Comparison of ENCODE assay signal across 20 cellular contexts in genomic region chr14:87231336-87232026, GRCh38.
DNase-seq lines count a peak whose midpoint lies in the region; ATAC-seq, FAIRE-seq and TF ChIP-seq lines count a peak whose summit lies in the region.
"Had no signal": no experiment of that assay in that cellular context is flagged by ENCODE, and none has a peak within 500 bp of the region (broad histone marks: within the 10 kb centered on the region; RNA-seq: fewer than 3 reads in every experiment).

No MANE protein-coding gene starts in this region.

- no peaks in the 10 kb centered on the region for H3K9me1 ChIP-seq in keratinocyte (ENCODE audit: control insufficient read depth, extremely low read depth, insufficient read depth, low read length)

- DNase-seq in mammary epithelial cell (peak; percentile 53), breast epithelium (ENCODE audit: low spot score in 2 of 2) (no peak), astrocyte of the spinal cord (ENCODE audit: low read depth, low spot score) (peak; percentile 7), keratinocyte (ENCODE audit: low read depth, low spot score) (no peak), T-helper 2 cell (no peak), left colon (no peak)
- DNase-seq: DMS79 treated with DMSO at 0.1 percent for 48 hours; GDM1; KBM-7; NCI-H1092; NCI-H1694; NCI-H2107; NCI-H226; NCI-H69; NK-92 treated with Interleukin-12 subunit alpha and Interleukin-12 subunit beta, amount 100 ng/mL, for 24 hours had no signal

- FAIRE-seq in keratinocyte (lab: Jason Lieb, UNC) = no peak

- H2AFZ ChIP-seq in mammary epithelial cell (ENCODE audit: low read depth, low read length) (no peak overlapping the region), keratinocyte (ENCODE audit: control insufficient read depth, low read length) (peak overlapping the region; percentile 27)

- H3K36me3 ChIP-seq in mammary epithelial cell (ENCODE audit: insufficient read depth, low read length) = no peaks in the 10 kb centered on the region
- H3K36me3 ChIP-seq in breast epithelium = no peaks in the 10 kb centered on the region
- no peaks in the 10 kb centered on the region for H3K36me3 ChIP-seq in keratinocyte (ENCODE audit: control insufficient read depth in 2 of 2, extremely low read depth in 1 of 2, insufficient read depth in 2 of 2, low read length in 2 of 2)

- no peaks in the 10 kb centered on the region for H3K9me3 ChIP-seq in mammary epithelial cell (replicated peaks; ENCODE audit: insufficient read depth, low read length)
- no peaks in the 10 kb centered on the region for H3K9me3 ChIP-seq in breast epithelium
- no peaks in the 10 kb centered on the region for H3K9me3 ChIP-seq in keratinocyte (ENCODE audit: control insufficient read depth, low read depth, low read length)

- no peak for TF ChIP-seq POLR2A in breast epithelium (IDR thresholded peaks at IDR 0.05)

- dilution Hi-C loops in mammary epithelial cell (cut with HindIII; ENCODE audit: low sequenced_read_pairs) = no loop called here
- dilution Hi-C loops in keratinocyte (cut with MboI; ENCODE audit: extremely low pct_ligation_motif_present, low sequenced_read_pairs) = no loop called here

- 68% methylated on average over 2 of the region's 3 CpGs for WGBS in mammary epithelial cell (ENCODE audit: low coverage, missing lambda C conversion rate)

- ATAC-seq in HG02840 (IDR thresholded peaks at IDR 0.05; ENCODE audit: low FRiP score, unreplicated experiment) (no peak), left colon (no peak), GM21423 (IDR thresholded peaks at IDR 0.05; ENCODE audit: unreplicated experiment) (no peak)
- ATAC-seq: HCT116 had no signal

- H3K79me2 ChIP-seq in mammary epithelial cell (ENCODE audit: insufficient read depth, low read length) (no peaks in the 10 kb centered on the region), keratinocyte (ENCODE audit: control insufficient read depth, insufficient read depth, low read length) (no peaks in the 10 kb centered on the region)

- H3K4me1 ChIP-seq in mammary epithelial cell (ENCODE audit: insufficient read depth, low read length) (peaks cover 21% of the 10 kb centered on the region), breast epithelium (no peaks in the 10 kb centered on the region), keratinocyte (ENCODE audit: control insufficient read depth, extremely low read depth, insufficient read depth, low read length) (peaks cover 11% of the 10 kb centered on the region)

- H3K4me2 ChIP-seq in mammary epithelial cell (ENCODE audit: insufficient read depth, low read depth, low read length) = no peak overlapping the region
- no peak overlapping the region for H3K4me2 ChIP-seq in keratinocyte (ENCODE audit: control insufficient read depth, extremely low read depth, insufficient read depth, low read depth, low read length)

- no peak overlapping the region for H3K4me3 ChIP-seq in mammary epithelial cell (replicated peaks in 1 of 3; ENCODE audit: insufficient read depth in 1 of 3, low read depth in 2 of 3, low read length in 3 of 3)
- H3K4me3 ChIP-seq in breast epithelium = no peak overlapping the region
- no peak overlapping the region for H3K4me3 ChIP-seq in astrocyte of the spinal cord (ENCODE audit: low read depth, low read length)
- H3K4me3 ChIP-seq in keratinocyte (ENCODE audit: control insufficient read depth in 2 of 3, extremely low read depth in 1 of 3, insufficient read depth in 2 of 3, low read depth in 1 of 3, low read length in 3 of 3) = no peak overlapping the region

- CTCF ChIA-PET in mammary epithelial cell (lab: Charles Lee; ENCODE audit: low non-redundant PET) = interaction anchor here (0.6 kb wide), 1 partner anchor 120 kb away, joined by 5 read pairs; no protein-coding TSS in a partner anchor

- no peaks in the 10 kb centered on the region for H3K27me3 ChIP-seq in mammary epithelial cell (ENCODE audit: insufficient read depth, low read length)
- no peaks in the 10 kb centered on the region for H3K27me3 ChIP-seq in breast epithelium
- no peaks in the 10 kb centered on the region for H3K27me3 ChIP-seq in keratinocyte (ENCODE audit: control insufficient read depth, extremely low read depth, insufficient read depth, low read length)

- TF ChIP-seq CTCF in mammary epithelial cell (conservative IDR thresholded peaks at IDR 0.05 in 1 of 2, IDR thresholded peaks at IDR 0.05 in 1 of 2; ENCODE audit: extremely low read depth in 1 of 2, insufficient read depth in 1 of 2, low read depth in 1 of 2, low read length in 2 of 2) = no peak
- TF ChIP-seq CTCF in breast epithelium (IDR thresholded peaks at IDR 0.05) = no peak
- TF ChIP-seq CTCF in astrocyte of the spinal cord (IDR thresholded peaks at IDR 0.05; ENCODE audit: low read depth, low read length) = no peak
- TF ChIP-seq CTCF in keratinocyte (optimal IDR thresholded peaks at IDR 0.05 in 1 of 3, IDR thresholded peaks at IDR 0.05 in 1 of 3, conservative IDR thresholded peaks at IDR 0.05 in 1 of 3; ENCODE audit: extremely low read depth in 1 of 3, insufficient read depth in 2 of 3, low read length in 3 of 3) = no peak

- in situ Hi-C loops in mammary epithelial cell (cut with MboI; ENCODE audit: low sequenced_read_pairs in 2 of 2) (no loop called here), astrocyte of the spinal cord (cut with HindIII; ENCODE audit: low sequenced_read_pairs) (no loop called here)

- H3K27ac ChIP-seq in mammary epithelial cell (ENCODE audit: insufficient read depth, low read depth, low read length) = peak overlapping the region; percentile 18
- no peak overlapping the region for H3K27ac ChIP-seq in breast epithelium
- H3K27ac ChIP-seq in keratinocyte (ENCODE audit: control insufficient read depth, insufficient read depth, low read length) = no peak overlapping the region
- H3K27ac ChIP-seq: 22Rv1, C4-2B had no signal

- H3K9ac ChIP-seq in mammary epithelial cell (ENCODE audit: insufficient read depth, low read length) = no peak overlapping the region
- no peak overlapping the region for H3K9ac ChIP-seq in keratinocyte (ENCODE audit: control insufficient read depth, extremely low read depth, insufficient read depth, low read length)

- BruUV-seq in mammary epithelial cell (replicated peaks; lab: Mats Ljungman, UMichigan) = no TSS peak

- no peaks in the 10 kb centered on the region for H4K20me1 ChIP-seq in mammary epithelial cell (ENCODE audit: insufficient read depth, low read length)
- no peaks in the 10 kb centered on the region for H4K20me1 ChIP-seq in keratinocyte (ENCODE audit: control insufficient read depth, extremely low read depth, insufficient read depth, low read length)

- intact Hi-C loops in mammary epithelial cell (cut with micrococcal nuclease) = loop anchor here (10.0 kb wide), 1 partner anchor 97 kb away; no protein-coding TSS in a partner anchor
- intact Hi-C loops in breast epithelium (cut with DNase I; ENCODE audit: low total_unique reads) = no loop called here
- intact Hi-C loops in left colon (cut with DNase I, micrococcal nuclease) = no loop called here

Comparison
In these comparisons a context has a peak if more than half of its experiments do, and no peak if none do; other contexts are left out.
1. DNase-seq: peak in mammary epithelial cell (single experiment) and astrocyte of the spinal cord (single experiment); none in breast epithelium (0 of 2), keratinocyte (single experiment), T-helper 2 cell (0 of 5) and left colon (0 of 2).